In genomic region chr10:129471447-129471846, GRCh38 we compare ENCODE assay signal across 29 cellular contexts.
"Had no signal": no experiment of that assay in that cellular context is flagged by ENCODE, and none has a peak within 500 bp of the region (broad histone marks: within the 10 kb centered on the region; RNA-seq: fewer than 3 reads in every experiment).

No MANE protein-coding gene starts in this region.

- DNase-seq: activated CD4-positive, alpha-beta T cell treated with anti-CD3 and anti-CD28 coated beads for 1 hour; activated CD4-positive, alpha-beta T cell treated with anti-CD3 and anti-CD28 coated beads, Interleukin-2, amount 10 ng/mL, durations not matched to agents 24 days and 14 days; activated CD4-positive, alpha-beta T cell treated with anti-CD3 and anti-CD28 coated beads, Interleukin-2, amount 50 U/mL, for 48 hours; activated CD8-positive, alpha-beta memory T cell treated with anti-CD3 and anti-CD28 coated beads, Interleukin-2, amount 10 ng/mL, durations not matched to agents 7 days and 5 days; activated effector memory CD4-positive, alpha-beta T cell treated with anti-CD3 and anti-CD28 coated beads, Interleukin-2, amount 50 U/mL, for 16 hours; activated naive CD4-positive, alpha-beta T cell treated with Interleukin-2 at 50 U/mL for 16 hours; activated naive CD8-positive, alpha-beta T cell treated with anti-CD3 and anti-CD28 coated beads, Interleukin-2, amount 50 U/mL, for 24 hours; activated T-cell treated with anti-CD3 and anti-CD28 coated beads, Interleukin-2, amount 50 U/mL, for 24 hours; amniotic stem cell; body of pancreas; central memory CD4-positive, alpha-beta T cell; Karpas-422; NCI-H1105 treated with DMSO at 0.1 percent for 48 hours; NCI-H1436 treated with DMSO at 0.1 percent for 48 hours; NCI-H1930; NCI-H345; NCI-H510A treated with DMSO at 0.1 percent for 48 hours; NCI-H69; NK-92 treated with Interleukin-12 subunit alpha and Interleukin-12 subunit beta, amount 100 ng/mL, for 24 hours; Peyer's patch; SHP77; T-helper 17 cell; T-helper 9 cell had no signal

- H3K9me3 Mint-ChIP-seq: activated naive CD4-positive, alpha-beta T cell treated with anti-CD3 and anti-CD28 coated beads, Interleukin-2, amount 50 U/mL, for 72 hours; activated naive CD8-positive, alpha-beta T cell treated with anti-CD3 and anti-CD28 coated beads, Interleukin-2, amount 50 U/mL, for 24 hours; activated T-cell treated with anti-CD3 and anti-CD28 coated beads, Interleukin-2, amount 50 U/mL, for 24 hours; activated T-helper 1 cell treated with anti-CD3 and anti-CD28 coated beads, Interleukin-12 subunit alpha, Interleukin-12 subunit beta, Interleukin-2, Interleukin-4 antibody, amounts not matched to agents 30 ng/mL and 10 ng/mL and 1 ng/mL, durations not matched to agents 14 hours and 24 hours and 36 hours; WTC11 had no signal

- H3K4me3 Mint-ChIP-seq: activated CD4-positive, alpha-beta T cell treated with anti-CD3 and anti-CD28 coated beads, Interleukin-2, amount 10 ng/mL, durations not matched to agents 24 days and 14 days; activated CD8-positive, alpha-beta memory T cell treated with anti-CD3 and anti-CD28 coated beads, Interleukin-2, amount 10 ng/mL, durations not matched to agents 7 days and 5 days; activated naive CD8-positive, alpha-beta T cell treated with anti-CD3 and anti-CD28 coated beads, Interleukin-2, amount 50 U/mL, for 24 hours; activated T-cell treated with anti-CD3 and anti-CD28 coated beads, Interleukin-2, amount 50 U/mL, for 24 hours; activated T-helper 1 cell treated with anti-CD3 and anti-CD28 coated beads, Interleukin-12 subunit alpha, Interleukin-12 subunit beta, Interleukin-2, Interleukin-4 antibody, amounts not matched to agents 30 ng/mL and 10 ng/mL and 1 ng/mL, durations not matched to agents 14 hours and 24 hours and 36 hours; T-helper 17 cell; WTC11 had no signal

- H3K27ac Mint-ChIP-seq: activated CD4-positive, alpha-beta T cell treated with anti-CD3 and anti-CD28 coated beads, Interleukin-2, amount 10 ng/mL, durations not matched to agents 24 days and 14 days; activated CD8-positive, alpha-beta memory T cell treated with anti-CD3 and anti-CD28 coated beads, Interleukin-2, amount 10 ng/mL, durations not matched to agents 7 days and 5 days; activated naive CD4-positive, alpha-beta T cell treated with anti-CD3 and anti-CD28 coated beads, Interleukin-2, amount 50 U/mL, for 72 hours; activated naive CD8-positive, alpha-beta T cell treated with anti-CD3 and anti-CD28 coated beads, Interleukin-2, amount 50 U/mL, for 24 hours; activated T-cell treated with anti-CD3 and anti-CD28 coated beads, Interleukin-2, amount 50 U/mL, for 24 hours; activated T-helper 1 cell treated with anti-CD3 and anti-CD28 coated beads, Interleukin-12 subunit alpha, Interleukin-12 subunit beta, Interleukin-2, Interleukin-4 antibody, amounts not matched to agents 30 ng/mL and 10 ng/mL and 1 ng/mL, durations not matched to agents 14 hours and 24 hours and 36 hours; T-helper 17 cell; WTC11 had no signal

- H3K9me3 ChIP-seq: ascending aorta, body of pancreas, Peyer's patch had no signal

- ATAC-seq: activated CD8-positive, alpha-beta memory T cell treated with anti-CD3 and anti-CD28 coated beads, Interleukin-2, amount 10 ng/mL, durations not matched to agents 7 days and 5 days; activated naive CD4-positive, alpha-beta T cell treated with anti-CD3 and anti-CD28 coated beads, Interleukin-2, amount 50 U/mL, for 72 hours; activated naive CD8-positive, alpha-beta T cell treated with anti-CD3 and anti-CD28 coated beads, Interleukin-2, amount 50 U/mL, for 24 hours; body of pancreas; SK-N-SH treated with all-trans-retinoic acid at 6 μM for 48 hours; T-helper 17 cell; WTC11 had no signal

- H3K36me3 ChIP-seq: Peyer's patch, SJSA1 had no signal

- H3K4me3 ChIP-seq: ascending aorta, body of pancreas, Peyer's patch, SJSA1 had no signal

- H3K27me3 Mint-ChIP-seq: activated CD4-positive, alpha-beta T cell treated with anti-CD3 and anti-CD28 coated beads, Interleukin-2, amount 10 ng/mL, durations not matched to agents 24 days and 14 days; activated CD8-positive, alpha-beta memory T cell treated with anti-CD3 and anti-CD28 coated beads, Interleukin-2, amount 10 ng/mL, durations not matched to agents 7 days and 5 days; activated naive CD8-positive, alpha-beta T cell treated with anti-CD3 and anti-CD28 coated beads, Interleukin-2, amount 50 U/mL, for 24 hours; activated T-cell treated with anti-CD3 and anti-CD28 coated beads, Interleukin-2, amount 50 U/mL, for 24 hours; T-helper 17 cell had no signal

- H3K27me3 ChIP-seq: ascending aorta, body of pancreas, Peyer's patch, SJSA1 had no signal

- H3K27ac ChIP-seq: ascending aorta, Peyer's patch, SJSA1 had no signal
